Comparison of ENCODE assay signal across 15 cellular contexts in genomic region chr3:40924559-40925058, GRCh38.
DNase-seq lines count a peak whose midpoint lies in the region; ATAC-seq and TF ChIP-seq lines count a peak whose summit lies in the region.
"Had no signal": no experiment of that assay in that cellular context is flagged by ENCODE, and none has a peak within 500 bp of the region (broad histone marks: within the 10 kb centered on the region; RNA-seq: fewer than 3 reads in every experiment).

No MANE protein-coding gene starts in this region.

- H3K27me3 ChIP-seq in adrenal gland, result no peaks in the 10 kb centered on the region
- H3K27me3 ChIP-seq in endodermal cell (ENCODE audit: control insufficient read depth, insufficient read depth, low read length, poor library complexity, severe bottlenecking), result no peaks in the 10 kb centered on the region
- H3K27me3 ChIP-seq in psoas muscle (ENCODE audit: insufficient read depth in 3 of 3, low read length in 2 of 3), result no peaks in the 10 kb centered on the region
- H3K27me3 ChIP-seq: esophagus squamous epithelium, heart right ventricle had no signal

- H3K4me1 ChIP-seq in adrenal gland (replicated peaks in 1 of 2) (peaks cover 0 to 4% of the 10 kb centered on the region in 2 donors), endodermal cell (ENCODE audit: control insufficient read depth, insufficient read depth, low read length) (no peaks in the 10 kb centered on the region), psoas muscle (no peaks in the 10 kb centered on the region)
- H3K4me1 ChIP-seq: esophagus squamous epithelium, heart right ventricle had no signal

- H3K27me3 Mint-ChIP-seq in osteocyte (ENCODE audit: unreplicated experiment) (peaks cover 7% of the 10 kb centered on the region), endodermal cell (ENCODE audit: insufficient read depth) (no peaks in the 10 kb centered on the region)

- no peak for ATAC-seq in psoas muscle
- ATAC-seq in GM18873 (IDR thresholded peaks at IDR 0.05; ENCODE audit: low FRiP score, unreplicated experiment), result no peak
- ATAC-seq: activated CD8-positive, alpha-beta T cell treated with anti-CD3 and anti-CD28 coated beads, Interleukin-2, amount 10 ng/mL, durations not matched to agents 7 days and 5 days; heart right ventricle; naive thymus-derived CD8-positive, alpha-beta T cell; stimulated activated naive CD8-positive, alpha-beta T cell treated with anti-CD3 and anti-CD28 coated beads, Interleukin-15, amount 100 ng/mL, for 72 hours had no signal

- intact Hi-C loops in adrenal gland (cut with DNase I), result no loop called here
- intact Hi-C loops in psoas muscle (cut with DNase I), result no loop called here

- H3K4me3 ChIP-seq in adrenal gland (no peak overlapping the region), endodermal cell (ENCODE audit: low read length) (no peak overlapping the region), psoas muscle (no peak overlapping the region)
- H3K4me3 ChIP-seq: esophagus squamous epithelium, heart right ventricle had no signal

- peak; percentile 54 for DNase-seq in COR-L47 (lab: John Stamatoyannopoulos, UW)
- peak; percentile 83 for DNase-seq in NCI-H2029 (lab: John Stamatoyannopoulos, UW)
- DNase-seq in adrenal gland, result peak in 5 of 7 donors; percentile 35 to 57 (median 47)
- peak; percentile 25 for DNase-seq in midbrain (lab: John Stamatoyannopoulos, UW)
- no peak for DNase-seq in osteocyte (ENCODE audit: extremely low spot score, unreplicated experiment)
- no peak for DNase-seq in endodermal cell
- DNase-seq in psoas muscle, result no peak
- DNase-seq: activated CD8-positive, alpha-beta T cell treated with anti-CD3 and anti-CD28 coated beads, Interleukin-2, amount 10 ng/mL, durations not matched to agents 7 days and 5 days; aorta; esophagus squamous epithelium; heart right ventricle; naive thymus-derived CD8-positive, alpha-beta T cell; NCI-H1436 treated with DMSO at 0.1 percent for 48 hours; stimulated activated naive CD8-positive, alpha-beta T cell treated with anti-CD3 and anti-CD28 coated beads, Interleukin-15, amount 100 ng/mL, for 72 hours had no signal

- H3K4me3 Mint-ChIP-seq in osteocyte (ENCODE audit: unreplicated experiment), result no peak overlapping the region
- no peak overlapping the region for H3K4me3 Mint-ChIP-seq in endodermal cell
- H3K4me3 Mint-ChIP-seq: activated CD8-positive, alpha-beta T cell treated with anti-CD3 and anti-CD28 coated beads, Interleukin-2, amount 10 ng/mL, durations not matched to agents 7 days and 5 days; naive thymus-derived CD8-positive, alpha-beta T cell; stimulated activated naive CD8-positive, alpha-beta T cell treated with anti-CD3 and anti-CD28 coated beads, Interleukin-15, amount 100 ng/mL, for 72 hours had no signal

- no peak overlapping the region for H3K9ac ChIP-seq in endodermal cell (ENCODE audit: extremely low read depth, low read length, poor library complexity, severe bottlenecking)

- H3K9me3 ChIP-seq in adrenal gland (replicated peaks in 1 of 3) (no peaks in the 10 kb centered on the region), endodermal cell (ENCODE audit: control insufficient read depth, low read length) (peaks cover 9% of the 10 kb centered on the region), psoas muscle (no peaks in the 10 kb centered on the region)
- H3K9me3 ChIP-seq: esophagus squamous epithelium had no signal

- TF ChIP-seq POLR2A in adrenal gland (IDR thresholded peaks at IDR 0.05), result no peak

- H3K4me1 Mint-ChIP-seq in osteocyte (ENCODE audit: unreplicated experiment), result no peaks in the 10 kb centered on the region
- H3K4me1 Mint-ChIP-seq in endodermal cell, result peaks cover 23% of the 10 kb centered on the region
- H3K4me1 Mint-ChIP-seq: naive thymus-derived CD8-positive, alpha-beta T cell; stimulated activated naive CD8-positive, alpha-beta T cell treated with anti-CD3 and anti-CD28 coated beads, Interleukin-15, amount 100 ng/mL, for 72 hours had no signal

- H3K9me3 Mint-ChIP-seq in osteocyte (ENCODE audit: unreplicated experiment), result peaks cover 5% of the 10 kb centered on the region
- peaks cover 8% of the 10 kb centered on the region for H3K9me3 Mint-ChIP-seq in endodermal cell

- no peak overlapping the region for H3K27ac ChIP-seq in adrenal gland
- no peak overlapping the region for H3K27ac ChIP-seq in endodermal cell (ENCODE audit: low read depth, low read length)
- no peak overlapping the region for H3K27ac ChIP-seq in psoas muscle
- H3K27ac ChIP-seq: esophagus squamous epithelium, heart right ventricle had no signal

- H3K27ac Mint-ChIP-seq in osteocyte (ENCODE audit: unreplicated experiment), result no peak overlapping the region
- H3K27ac Mint-ChIP-seq in endodermal cell, result no peak overlapping the region
- H3K27ac Mint-ChIP-seq: activated CD8-positive, alpha-beta T cell treated with anti-CD3 and anti-CD28 coated beads, Interleukin-2, amount 10 ng/mL, durations not matched to agents 7 days and 5 days; naive thymus-derived CD8-positive, alpha-beta T cell; stimulated activated naive CD8-positive, alpha-beta T cell treated with anti-CD3 and anti-CD28 coated beads, Interleukin-15, amount 100 ng/mL, for 72 hours had no signal

- TF ChIP-seq CTCF in adrenal gland (IDR thresholded peaks at IDR 0.05), result no peak
- no peak for TF ChIP-seq CTCF in osteocyte (IDR thresholded peaks at IDR 0.05)
- TF ChIP-seq CTCF in endodermal cell (conservative IDR thresholded peaks at IDR 0.05), result no peak
- TF ChIP-seq CTCF in psoas muscle (IDR thresholded peaks at IDR 0.05), result no peak

- H3K36me3 ChIP-seq in adrenal gland (replicated peaks in 1 of 2) (no peaks in the 10 kb centered on the region), endodermal cell (ENCODE audit: control insufficient read depth, insufficient read depth, low read length) (no peaks in the 10 kb centered on the region), psoas muscle (ENCODE audit: insufficient read depth in 1 of 2, low read depth in 1 of 2) (no peaks in the 10 kb centered on the region)
- H3K36me3 ChIP-seq: esophagus squamous epithelium, heart right ventricle had no signal

- 36 to 43% (median 42%) methylated on average over 3 of the region's 3 CpGs for WGBS in adrenal gland, 4 donors
- 83 to 92% methylated on average over 2 to 3 of the region's 3 CpGs for WGBS in endodermal cell (ENCODE audit: insufficient coverage in 1 of 2, insufficient read length in 1 of 2), 2 experiments
- 39 to 54% (median 49%) methylated on average over 3 of the region's 3 CpGs for WGBS in psoas muscle, 3 donors

- no peaks in the 10 kb centered on the region for H3K36me3 Mint-ChIP-seq in osteocyte (ENCODE audit: unreplicated experiment)
- peaks cover 5% of the 10 kb centered on the region for H3K36me3 Mint-ChIP-seq in endodermal cell (ENCODE audit: low read depth)
- H3K36me3 Mint-ChIP-seq: naive thymus-derived CD8-positive, alpha-beta T cell had no signal

Comparison
In these comparisons a context has a peak if more than half of its experiments do, and no peak if none do; other contexts are left out.
1. DNase-seq: peak in COR-L47 (single experiment), NCI-H2029 (single experiment), adrenal gland (5 of 7) and midbrain (single experiment); none in osteocyte (single experiment), endodermal cell (single experiment) and psoas muscle (0 of 2).